ENCODE assay signal across 1 cellular context in genomic region chr10:102504976-102505300, GRCh38.
A peak's percentile ranks its signal among the peaks of the same experiment; 100 is the strongest.
TF ChIP-seq lines count a peak whose summit lies in the region.

No MANE protein-coding gene starts in this region.

TF ChIP-seq in H1, 55 proteins besides CTCF, POLR2A, EP300 and RAD21:
- TF ChIP-seq CBX5 (IDR thresholded peaks at IDR 0.05; ENCODE audit: low read depth, low read length) (no peak), MAFK (IDR thresholded peaks at IDR 0.05; ENCODE audit: low read depth, low read length) (peak; percentile 35; the same call in 1 of the 2 replicates)
